Comparison of ENCODE assay signal across 1 cellular context in genomic region chr12:124459852-124460645, GRCh38.
TF ChIP-seq lines count a peak whose summit lies in the region.

No MANE protein-coding gene starts in this region.

TF ChIP-seq in WTC11, 78 proteins besides CTCF, POLR2A, EP300 and RAD21 (continued from another document):
- TF ChIP-seq, protein P1, sequence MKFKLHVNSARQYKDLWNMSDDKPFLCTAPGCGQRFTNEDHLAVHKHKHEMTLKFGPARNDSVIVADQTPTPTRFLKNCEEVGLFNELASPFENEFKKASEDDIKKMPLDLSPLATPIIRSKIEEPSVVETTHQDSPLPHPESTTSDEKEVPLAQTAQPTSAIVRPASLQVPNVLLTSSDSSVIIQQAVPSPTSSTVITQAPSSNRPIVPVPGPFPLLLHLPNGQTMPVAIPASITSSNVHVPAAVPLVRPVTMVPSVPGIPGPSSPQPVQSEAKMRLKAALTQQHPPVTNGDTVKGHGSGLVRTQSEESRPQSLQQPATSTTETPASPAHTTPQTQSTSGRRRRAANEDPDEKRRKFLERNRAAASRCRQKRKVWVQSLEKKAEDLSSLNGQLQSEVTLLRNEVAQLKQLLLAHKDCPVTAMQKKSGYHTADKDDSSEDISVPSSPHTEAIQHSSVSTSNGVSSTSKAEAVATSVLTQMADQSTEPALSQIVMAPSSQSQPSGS (CRISPR knock-in tag; IDR thresholded peaks at IDR 0.05; ENCODE audit: borderline replicate concordance, low read depth), result no peak
- TF ChIP-seq, protein P2, sequence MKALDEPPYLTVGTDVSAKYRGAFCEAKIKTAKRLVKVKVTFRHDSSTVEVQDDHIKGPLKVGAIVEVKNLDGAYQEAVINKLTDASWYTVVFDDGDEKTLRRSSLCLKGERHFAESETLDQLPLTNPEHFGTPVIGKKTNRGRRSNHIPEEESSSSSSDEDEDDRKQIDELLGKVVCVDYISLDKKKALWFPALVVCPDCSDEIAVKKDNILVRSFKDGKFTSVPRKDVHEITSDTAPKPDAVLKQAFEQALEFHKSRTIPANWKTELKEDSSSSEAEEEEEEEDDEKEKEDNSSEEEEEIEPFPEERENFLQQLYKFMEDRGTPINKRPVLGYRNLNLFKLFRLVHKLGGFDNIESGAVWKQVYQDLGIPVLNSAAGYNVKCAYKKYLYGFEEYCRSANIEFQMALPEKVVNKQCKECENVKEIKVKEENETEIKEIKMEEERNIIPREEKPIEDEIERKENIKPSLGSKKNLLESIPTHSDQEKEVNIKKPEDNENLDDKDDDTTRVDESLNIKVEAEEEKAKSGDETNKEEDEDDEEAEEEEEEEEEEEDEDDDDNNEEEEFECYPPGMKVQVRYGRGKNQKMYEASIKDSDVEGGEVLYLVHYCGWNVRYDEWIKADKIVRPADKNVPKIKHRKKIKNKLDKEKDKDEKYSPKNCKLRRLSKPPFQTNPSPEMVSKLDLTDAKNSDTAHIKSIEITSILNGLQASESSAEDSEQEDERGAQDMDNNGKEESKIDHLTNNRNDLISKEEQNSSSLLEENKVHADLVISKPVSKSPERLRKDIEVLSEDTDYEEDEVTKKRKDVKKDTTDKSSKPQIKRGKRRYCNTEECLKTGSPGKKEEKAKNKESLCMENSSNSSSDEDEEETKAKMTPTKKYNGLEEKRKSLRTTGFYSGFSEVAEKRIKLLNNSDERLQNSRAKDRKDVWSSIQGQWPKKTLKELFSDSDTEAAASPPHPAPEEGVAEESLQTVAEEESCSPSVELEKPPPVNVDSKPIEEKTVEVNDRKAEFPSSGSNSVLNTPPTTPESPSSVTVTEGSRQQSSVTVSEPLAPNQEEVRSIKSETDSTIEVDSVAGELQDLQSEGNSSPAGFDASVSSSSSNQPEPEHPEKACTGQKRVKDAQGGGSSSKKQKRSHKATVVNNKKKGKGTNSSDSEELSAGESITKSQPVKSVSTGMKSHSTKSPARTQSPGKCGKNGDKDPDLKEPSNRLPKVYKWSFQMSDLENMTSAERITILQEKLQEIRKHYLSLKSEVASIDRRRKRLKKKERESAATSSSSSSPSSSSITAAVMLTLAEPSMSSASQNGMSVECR (CRISPR knock-in tag; IDR thresholded peaks at IDR 0.05; ENCODE audit: borderline replicate concordance), result no peak
- no peak for TF ChIP-seq ZBTB43 (CRISPR knock-in tag; IDR thresholded peaks at IDR 0.05)
